Comparison of ENCODE assay signal across 8 cellular contexts in the genomic region with DNA sequence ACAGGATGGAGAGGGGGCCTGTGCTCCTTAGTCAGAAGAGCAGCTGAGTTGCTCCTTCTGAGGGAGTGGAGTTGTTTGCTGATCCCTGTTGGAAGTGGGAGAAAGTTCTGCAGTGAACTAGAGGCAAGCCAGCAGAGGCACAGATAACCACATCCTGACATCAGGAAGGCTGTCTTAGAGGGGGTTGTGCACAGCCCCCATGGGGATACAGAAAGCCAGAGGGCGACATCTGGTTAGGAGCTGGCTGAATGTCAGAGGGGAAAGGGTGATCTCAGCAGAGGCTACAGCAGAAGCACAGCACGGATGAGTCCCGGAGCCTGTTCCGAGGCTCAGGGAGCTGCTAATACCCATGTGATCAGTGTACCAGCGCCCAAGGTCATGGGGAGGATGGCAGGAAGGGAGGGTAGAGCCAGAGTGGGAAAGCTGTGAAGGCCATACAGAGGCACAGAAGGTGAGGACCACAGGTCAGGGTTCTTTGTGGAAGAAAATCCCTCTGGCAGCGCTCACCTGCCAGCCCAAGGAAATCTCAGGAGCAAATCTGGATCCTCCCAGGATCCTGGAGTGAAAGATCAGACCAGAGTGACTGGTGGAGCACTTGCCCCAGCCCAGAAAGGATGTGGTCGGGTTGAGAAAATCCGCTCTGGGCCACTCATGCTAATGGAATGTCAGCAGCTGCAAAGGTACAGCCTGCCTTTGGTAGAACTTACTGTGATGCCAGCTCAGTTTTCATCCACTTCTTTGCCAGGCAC.
DNase-seq lines count a peak whose midpoint lies in the region; ATAC-seq and TF ChIP-seq lines count a peak whose summit lies in the region.

No MANE protein-coding gene starts in this region.

- H3K27me3 Mint-ChIP-seq in activated naive CD8-positive, alpha-beta T cell treated with anti-CD3 and anti-CD28 coated beads, Interleukin-2, amount 10 ng/mL, durations not matched to agents 7 days and 5 days = no peaks in the 10 kb centered on the region
- H3K27me3 Mint-ChIP-seq in activated naive CD8-positive, alpha-beta T cell treated with anti-CD3 and anti-CD28 coated beads, Interleukin-2, amount 50 U/mL, for 24 hours = no peaks in the 10 kb centered on the region

- no peaks in the 10 kb centered on the region for H3K9me3 ChIP-seq in spleen

- peak overlapping the region; percentile 60 for H3K27ac Mint-ChIP-seq in activated naive CD8-positive, alpha-beta T cell treated with anti-CD3 and anti-CD28 coated beads, Interleukin-2, amount 10 ng/mL, durations not matched to agents 7 days and 5 days
- H3K27ac Mint-ChIP-seq in activated naive CD8-positive, alpha-beta T cell treated with anti-CD3 and anti-CD28 coated beads, Interleukin-2, amount 50 U/mL, for 24 hours = no peak overlapping the region

- H3K9me3 Mint-ChIP-seq in activated naive CD8-positive, alpha-beta T cell treated with anti-CD3 and anti-CD28 coated beads, Interleukin-2, amount 10 ng/mL, durations not matched to agents 7 days and 5 days = no peaks in the 10 kb centered on the region
- no peaks in the 10 kb centered on the region for H3K9me3 Mint-ChIP-seq in activated naive CD8-positive, alpha-beta T cell treated with anti-CD3 and anti-CD28 coated beads, Interleukin-2, amount 50 U/mL, for 24 hours

- intact Hi-C loops in spleen (cut with DNase I; ENCODE audit: low total_unique reads) = no loop called here

- H3K27me3 ChIP-seq in spleen (replicated peaks in 1 of 7) = no peaks in the 10 kb centered on the region

- H3K4me3 ChIP-seq in spleen = no peak overlapping the region

- peaks cover 22 to 71% (median 43%) of the 10 kb centered on the region in 6 donors for H3K4me1 ChIP-seq in spleen

- ATAC-seq in activated naive CD8-positive, alpha-beta T cell treated with anti-CD3 and anti-CD28 coated beads, Interleukin-2, amount 10 ng/mL, durations not matched to agents 7 days and 5 days (ENCODE audit: low read depth) = no peak
- ATAC-seq in activated naive CD8-positive, alpha-beta T cell treated with anti-CD3 and anti-CD28 coated beads, Interleukin-2, amount 50 U/mL, for 24 hours = no peak

- POLR2A ChIA-PET in activated naive CD8-positive, alpha-beta T cell treated with anti-CD3 and anti-CD28 coated beads, Interleukin-2, amount 10 ng/mL, durations not matched to agents 7 days and 5 days (lab: Charles Lee) = no interaction called here

- H3K4me1 Mint-ChIP-seq in activated naive CD8-positive, alpha-beta T cell treated with anti-CD3 and anti-CD28 coated beads, Interleukin-2, amount 10 ng/mL, durations not matched to agents 7 days and 5 days = peaks cover 18% of the 10 kb centered on the region
- peaks cover 13% of the 10 kb centered on the region for H3K4me1 Mint-ChIP-seq in activated naive CD8-positive, alpha-beta T cell treated with anti-CD3 and anti-CD28 coated beads, Interleukin-2, amount 50 U/mL, for 24 hours

- H3K36me3 ChIP-seq in spleen = peaks cover 4 to 96% (median 31%) of the 10 kb centered on the region in 6 donors

- WGBS in spleen, 5 donors = 53 to 76% (median 64%) methylated on average over 8 of the region's 8 CpGs

- no peak overlapping the region for H3K4me3 Mint-ChIP-seq in activated naive CD8-positive, alpha-beta T cell treated with anti-CD3 and anti-CD28 coated beads, Interleukin-2, amount 10 ng/mL, durations not matched to agents 7 days and 5 days
- H3K4me3 Mint-ChIP-seq in activated naive CD8-positive, alpha-beta T cell treated with anti-CD3 and anti-CD28 coated beads, Interleukin-2, amount 50 U/mL, for 24 hours = no peak overlapping the region

- peak overlapping the region; percentile 56 to 85 (median 72) for H3K27ac ChIP-seq in spleen

- no peak for TF ChIP-seq POLR2A in spleen (IDR thresholded peaks at IDR 0.05)

- DNase-seq in activated naive CD8-positive, alpha-beta T cell treated with anti-CD3 and anti-CD28 coated beads, Interleukin-2, amount 10 ng/mL, durations not matched to agents 7 days and 5 days = no peak
- DNase-seq in activated naive CD8-positive, alpha-beta T cell treated with anti-CD3 and anti-CD28 coated beads, Interleukin-2, amount 50 U/mL, for 24 hours = no peak
- peak; percentile 95 for DNase-seq in amniotic epithelial cell (ENCODE audit: low read depth)
- peak; percentile 97 for DNase-seq in hepatic stellate cell (ENCODE audit: low spot score)
- DNase-seq in spleen = peak; percentile 82
- no peak for DNase-seq in NCI-H146 (lab: John Stamatoyannopoulos, UW)
- DNase-seq in middle frontal gyrus (ENCODE audit: extremely low spot score, low spot score) = no peak
- no peak for DNase-seq in NCI-H187 treated with DMSO at 0.1 percent for 48 hours (lab: John Stamatoyannopoulos, UW)

- TF ChIP-seq CTCF in spleen (IDR thresholded peaks at IDR 0.05 in 8 of 11, conservative IDR thresholded peaks at IDR 0.05 in 3 of 11) = peak in 1 of 11 experiments; percentile 5

- H3K36me3 Mint-ChIP-seq in activated naive CD8-positive, alpha-beta T cell treated with anti-CD3 and anti-CD28 coated beads, Interleukin-2, amount 10 ng/mL, durations not matched to agents 7 days and 5 days = peaks cover 16% of the 10 kb centered on the region
- peaks cover 15% of the 10 kb centered on the region for H3K36me3 Mint-ChIP-seq in activated naive CD8-positive, alpha-beta T cell treated with anti-CD3 and anti-CD28 coated beads, Interleukin-2, amount 50 U/mL, for 24 hours (ENCODE audit: low read depth)

Comparison
In these comparisons a context has a peak if more than half of its experiments do, and no peak if none do; other contexts are left out.
1. DNase-seq: peak in amniotic epithelial cell (single experiment), hepatic stellate cell (single experiment) and spleen (single experiment); none in activated naive CD8-positive, alpha-beta T cell treated with anti-CD3 and anti-CD28 coated beads, Interleukin-2, amount 10 ng/mL, durations not matched to agents 7 days and 5 days (single experiment), activated naive CD8-positive, alpha-beta T cell treated with anti-CD3 and anti-CD28 coated beads, Interleukin-2, amount 50 U/mL, for 24 hours (single experiment), NCI-H146 (single experiment), middle frontal gyrus (single experiment) and NCI-H187 treated with DMSO at 0.1 percent for 48 hours (single experiment).